1 cellular context compared by ENCODE assay signal in the genomic region with DNA sequence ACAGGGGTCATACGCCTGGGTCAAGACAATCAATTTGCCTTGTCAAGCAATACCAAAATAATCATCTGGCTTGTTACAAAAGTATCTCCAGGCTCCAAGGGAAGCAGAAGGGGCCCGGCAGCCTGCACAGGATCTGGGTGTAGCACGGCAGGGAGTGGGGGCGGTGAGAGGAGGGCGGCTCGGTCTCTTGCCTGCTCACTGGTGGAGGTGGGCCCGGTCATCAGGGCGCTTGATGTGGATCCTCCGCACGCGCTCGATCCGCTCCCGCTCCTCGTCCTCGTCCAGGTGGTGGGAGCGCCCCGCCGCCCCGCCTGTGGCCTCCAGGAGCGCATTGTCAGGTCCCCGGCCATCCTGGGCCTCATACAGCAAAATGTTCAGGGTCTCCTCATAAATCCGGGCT.
TF ChIP-seq lines count a peak whose summit lies in the region.

No MANE protein-coding gene starts in this region.

TF ChIP-seq in WTC11, 78 proteins besides CTCF, POLR2A, EP300 and RAD21 (continued from another document):
- no peak for TF ChIP-seq PREB (CRISPR knock-in tag; IDR thresholded peaks at IDR 0.05; ENCODE audit: borderline replicate concordance)
- TF ChIP-seq USF2 (CRISPR knock-in tag; IDR thresholded peaks at IDR 0.05), result no peak
- no peak for TF ChIP-seq GRHL2 (CRISPR knock-in tag; IDR thresholded peaks at IDR 0.05; ENCODE audit: insufficient replicate concordance, severe bottlenecking)
